ENCODE assay signal across 26 cellular contexts in genomic region chr10:4333474-4333894, GRCh38.
DNase-seq lines count a peak whose midpoint lies in the region; ATAC-seq lines count a peak whose summit lies in the region.
"Had no signal": no experiment of that assay in that cellular context is flagged by ENCODE, and none has a peak within 500 bp of the region (broad histone marks: within the 10 kb centered on the region; RNA-seq: fewer than 3 reads in every experiment).

No MANE protein-coding gene starts in this region.

- H3K9ac ChIP-seq in BLaER1 treated with 17β-estradiol and CSF1 and Interleukin-3, amounts not matched to agents 10 nM and 100 nM: peak overlapping the region in 1 of 11 experiments; percentile 29; a peak in 1 of 22 replicates
- H3K9ac ChIP-seq in Karpas-422 (ENCODE audit: low read length): no peak overlapping the region

- H3K4me2 ChIP-seq in BLaER1 treated with 17β-estradiol and CSF1 and Interleukin-3, amounts not matched to agents 10 nM and 100 nM: no peak overlapping the region
- H3K4me2 ChIP-seq in Karpas-422 (ENCODE audit: low read depth, low read length, poor library complexity, severe bottlenecking): no peak overlapping the region
- H3K4me2 ChIP-seq: A549 had no signal

- H3K79me2 ChIP-seq in Karpas-422 (ENCODE audit: low read length): no peaks in the 10 kb centered on the region

- H3K9me3 Mint-ChIP-seq in central memory CD8-positive, alpha-beta T cell: no peaks in the 10 kb centered on the region
- no peaks in the 10 kb centered on the region for H3K9me3 Mint-ChIP-seq in activated CD8-positive, alpha-beta T cell treated with anti-CD3 and anti-CD28 coated beads, Interleukin-2, amount 10 ng/mL, durations not matched to agents 7 days and 5 days (ENCODE audit: insufficient read depth)
- H3K9me3 Mint-ChIP-seq: activated naive CD4-positive, alpha-beta T cell treated with anti-CD3 and anti-CD28 coated beads for 36 hours; CD4-positive, alpha-beta T cell; mesothelial cell of epicardium; nephron; T-cell had no signal

- H3K4me3 Mint-ChIP-seq in central memory CD8-positive, alpha-beta T cell: no peak overlapping the region
- no peak overlapping the region for H3K4me3 Mint-ChIP-seq in activated CD8-positive, alpha-beta T cell treated with anti-CD3 and anti-CD28 coated beads, Interleukin-2, amount 10 ng/mL, durations not matched to agents 7 days and 5 days
- H3K4me3 Mint-ChIP-seq: activated naive CD4-positive, alpha-beta T cell treated with anti-CD3 and anti-CD28 coated beads for 36 hours; CD4-positive, alpha-beta T cell; mesothelial cell of epicardium; nephron; T-cell had no signal

- POLR2A ChIA-PET in activated CD8-positive, alpha-beta T cell treated with anti-CD3 and anti-CD28 coated beads, Interleukin-2, amount 10 ng/mL, durations not matched to agents 7 days and 5 days (lab: Charles Lee): no interaction called here

- no peak overlapping the region; a peak in 1 of 20 replicates for H3K4me3 ChIP-seq in BLaER1 treated with 17β-estradiol and CSF1 and Interleukin-3, amounts not matched to agents 10 nM and 100 nM
- 0 out of 2 replicates have a peak overlapping the region, but pooled peaks have one; percentile 26 for H3K4me3 ChIP-seq in Karpas-422 (ENCODE audit: low read length)
- H3K4me3 ChIP-seq: A549, stomach, upper lobe of right lung had no signal

- H3K27ac Mint-ChIP-seq in central memory CD8-positive, alpha-beta T cell (ENCODE audit: low read depth): no peak overlapping the region
- H3K27ac Mint-ChIP-seq in activated CD8-positive, alpha-beta T cell treated with anti-CD3 and anti-CD28 coated beads, Interleukin-2, amount 10 ng/mL, durations not matched to agents 7 days and 5 days: no peak overlapping the region
- H3K27ac Mint-ChIP-seq: activated naive CD4-positive, alpha-beta T cell treated with anti-CD3 and anti-CD28 coated beads for 36 hours; CD4-positive, alpha-beta T cell; mesothelial cell of epicardium; nephron; T-cell had no signal

- peak overlapping the region in 6 of 11 experiments; percentile 25 to 87 (median 64); a peak in 12 of 22 replicates for H3K27ac ChIP-seq in BLaER1 treated with 17β-estradiol and CSF1 and Interleukin-3, amounts not matched to agents 10 nM and 100 nM
- H3K27ac ChIP-seq in Karpas-422 (ENCODE audit: low read length): peak overlapping the region; percentile 62
- H3K27ac ChIP-seq: A549, stomach, upper lobe of right lung, VCaP had no signal

- peak; percentile 90 for DNase-seq in Karpas-422
- peak; percentile 52 for DNase-seq in OCI-M1 (lab: John Stamatoyannopoulos, UW)
- no peak for DNase-seq in central memory CD8-positive, alpha-beta T cell (ENCODE audit: low spot score in 2 of 2)
- DNase-seq in effector CD8-positive, alpha-beta T cell (lab: John Stamatoyannopoulos, UW): no peak
- DNase-seq in activated CD8-positive, alpha-beta T cell treated with anti-CD3 and anti-CD28 coated beads, Interleukin-2, amount 10 ng/mL, durations not matched to agents 7 days and 5 days: no peak
- DNase-seq: activated CD4-positive, alpha-beta T cell treated with anti-CD3 and anti-CD28 coated beads, Interleukin-2, amount 50 U/mL, for 48 hours; activated naive CD4-positive, alpha-beta T cell treated with anti-CD3 and anti-CD28 coated beads for 36 hours; activated T-cell treated with anti-CD3 and anti-CD28 coated beads, Interleukin-2, amount 50 U/mL, for 1 hour; anterior cingulate cortex; CD4-positive, alpha-beta T cell; DMS153; NCI-H1436; NCI-H774; RPMI8226; stimulated activated CD4-positive, alpha-beta T cell treated with anti-CD3 and anti-CD28 coated beads, Interleukin-2, amount 100 ng/mL, for 48 hours; stomach; T-cell; upper lobe of right lung had no signal

- H2AFZ ChIP-seq in Karpas-422 (ENCODE audit: low read length): 0 out of 2 replicates have a peak overlapping the region, but pooled peaks have one; percentile 26

- no peaks in the 10 kb centered on the region for H3K36me3 Mint-ChIP-seq in central memory CD8-positive, alpha-beta T cell (ENCODE audit: insufficient read depth)
- H3K36me3 Mint-ChIP-seq in activated CD8-positive, alpha-beta T cell treated with anti-CD3 and anti-CD28 coated beads, Interleukin-2, amount 10 ng/mL, durations not matched to agents 7 days and 5 days (ENCODE audit: low read depth): no peaks in the 10 kb centered on the region
- H3K36me3 Mint-ChIP-seq: mesothelial cell of epicardium, T-cell had no signal

- peaks cover 25 to 71% (median 35%) of the 10 kb centered on the region in 11 experiments for H3K9me3 ChIP-seq in BLaER1 treated with 17β-estradiol and CSF1 and Interleukin-3, amounts not matched to agents 10 nM and 100 nM (replicated peaks in 1 of 11)
- peaks cover 42% of the 10 kb centered on the region for H3K9me3 ChIP-seq in Karpas-422 (ENCODE audit: low read length)
- H3K9me3 ChIP-seq: stomach had no signal

- ATAC-seq in central memory CD8-positive, alpha-beta T cell (replicated peaks; ENCODE audit: extremely low read depth, poor library complexity, severe bottlenecking): peak; percentile 6
- ATAC-seq in HG03460 (IDR thresholded peaks at IDR 0.05; ENCODE audit: unreplicated experiment): no peak
- ATAC-seq in activated CD8-positive, alpha-beta T cell treated with anti-CD3 and anti-CD28 coated beads, Interleukin-2, amount 10 ng/mL, durations not matched to agents 7 days and 5 days: no peak
- no peak for ATAC-seq in GM21367 (IDR thresholded peaks at IDR 0.05; ENCODE audit: unreplicated experiment)
- ATAC-seq: A549, left lobe of liver, T-cell, upper lobe of right lung had no signal

- no peaks in the 10 kb centered on the region for H3K36me3 ChIP-seq in BLaER1 treated with 17β-estradiol and CSF1 and Interleukin-3, amounts not matched to agents 10 nM and 100 nM
- H3K36me3 ChIP-seq in Karpas-422 (ENCODE audit: insufficient read depth, low read length): no peaks in the 10 kb centered on the region
- H3K36me3 ChIP-seq: stomach, upper lobe of right lung had no signal

- CTCF ChIA-PET in activated CD8-positive, alpha-beta T cell treated with anti-CD3 and anti-CD28 coated beads, Interleukin-2, amount 10 ng/mL, durations not matched to agents 7 days and 5 days (lab: Charles Lee): no interaction called here

- no peaks in the 10 kb centered on the region for H4K20me1 ChIP-seq in BLaER1 treated with 17β-estradiol and CSF1 and Interleukin-3, amounts not matched to agents 10 nM and 100 nM
- no peaks in the 10 kb centered on the region for H4K20me1 ChIP-seq in Karpas-422 (ENCODE audit: insufficient read depth, low read depth, low read length)

- peaks cover 0 to 29% (median 0%) of the 10 kb centered on the region in 10 experiments; a peak in 6 of 20 replicates for H3K4me1 ChIP-seq in BLaER1 treated with 17β-estradiol and CSF1 and Interleukin-3, amounts not matched to agents 10 nM and 100 nM
- no peaks in the 10 kb centered on the region for H3K4me1 ChIP-seq in Karpas-422 (ENCODE audit: low read length)
- H3K4me1 ChIP-seq: A549, stomach, upper lobe of right lung had no signal

- no peaks in the 10 kb centered on the region for H3K9me2 ChIP-seq in Karpas-422 (replicated peaks; ENCODE audit: insufficient read depth, low read length)

- H3K27me3 ChIP-seq in BLaER1 treated with 17β-estradiol and CSF1 and Interleukin-3, amounts not matched to agents 10 nM and 100 nM: no peaks in the 10 kb centered on the region
- H3K27me3 ChIP-seq in Karpas-422 (ENCODE audit: low read length): no peaks in the 10 kb centered on the region
- H3K27me3 ChIP-seq: stomach, upper lobe of right lung had no signal

- no peaks in the 10 kb centered on the region for H3K4me1 Mint-ChIP-seq in central memory CD8-positive, alpha-beta T cell
- no peaks in the 10 kb centered on the region for H3K4me1 Mint-ChIP-seq in activated CD8-positive, alpha-beta T cell treated with anti-CD3 and anti-CD28 coated beads, Interleukin-2, amount 10 ng/mL, durations not matched to agents 7 days and 5 days (ENCODE audit: low read depth)
- H3K4me1 Mint-ChIP-seq: T-cell had no signal

- H3K27me3 Mint-ChIP-seq in central memory CD8-positive, alpha-beta T cell: no peaks in the 10 kb centered on the region
- peaks cover 2% of the 10 kb centered on the region for H3K27me3 Mint-ChIP-seq in activated CD8-positive, alpha-beta T cell treated with anti-CD3 and anti-CD28 coated beads, Interleukin-2, amount 10 ng/mL, durations not matched to agents 7 days and 5 days (ENCODE audit: low read depth)
- H3K27me3 Mint-ChIP-seq: CD4-positive, alpha-beta T cell; T-cell had no signal

Comparison
In these comparisons a context has a peak if more than half of its experiments do, and no peak if none do; other contexts are left out.
1. DNase-seq: peak in Karpas-422 (single experiment) and OCI-M1 (single experiment); none in central memory CD8-positive, alpha-beta T cell (0 of 2), effector CD8-positive, alpha-beta T cell (single experiment) and activated CD8-positive, alpha-beta T cell treated with anti-CD3 and anti-CD28 coated beads, Interleukin-2, amount 10 ng/mL, durations not matched to agents 7 days and 5 days (single experiment).